20 cellular contexts compared by ENCODE assay signal in the genomic region with DNA sequence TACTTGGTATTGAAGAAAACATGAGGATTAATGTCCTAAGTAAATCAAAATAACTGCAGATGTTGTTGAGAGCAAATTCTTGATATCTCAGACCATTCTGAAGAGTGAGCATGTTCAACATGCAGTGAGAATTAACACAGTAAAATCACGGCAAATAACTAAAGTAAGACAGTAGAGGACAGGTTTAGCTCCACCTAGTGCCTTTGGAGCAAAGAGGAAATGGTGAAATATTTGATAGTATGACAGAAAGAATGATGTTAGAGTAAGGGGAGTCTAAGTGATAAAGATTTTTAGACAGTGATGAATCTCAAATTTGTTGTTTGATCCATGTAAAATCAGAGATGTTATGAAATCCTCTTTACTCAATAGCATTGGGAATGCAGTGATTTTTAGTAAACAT.
DNase-seq lines count a peak whose midpoint lies in the region; ATAC-seq and TF ChIP-seq lines count a peak whose summit lies in the region.
"Had no signal": no experiment of that assay in that cellular context is flagged by ENCODE, and none has a peak within 500 bp of the region (broad histone marks: within the 10 kb centered on the region; RNA-seq: fewer than 3 reads in every experiment).

No MANE protein-coding gene starts in this region.

- H3K79me2 ChIP-seq in DOHH2 (ENCODE audit: control insufficient read depth, low read length) = no peaks in the 10 kb centered on the region

- H3K9me2 ChIP-seq in DOHH2 (replicated peaks; ENCODE audit: control insufficient read depth, low read length) = no peaks in the 10 kb centered on the region

- ATAC-seq in left lobe of liver (peak; percentile 85), natural killer cell (no peak)
- ATAC-seq: GM12878, Panc1 had no signal

- peaks cover 12% of the 10 kb centered on the region for H3K36me3 Mint-ChIP-seq in natural killer cell
- no peaks in the 10 kb centered on the region for H3K36me3 Mint-ChIP-seq in glutamatergic neuron (ENCODE audit: unreplicated experiment)

- no peak overlapping the region for H3K4me3 ChIP-seq in DOHH2 (ENCODE audit: low read length)
- H3K4me3 ChIP-seq: GM12878, GM23248 had no signal

- intact Hi-C loops in natural killer cell (cut with micrococcal nuclease) = no loop called here

- H3K9me3 Mint-ChIP-seq in natural killer cell (peaks cover 5 to 12% of the 10 kb centered on the region in 2 donors), glutamatergic neuron (ENCODE audit: unreplicated experiment) (peaks cover 4% of the 10 kb centered on the region)

- no peaks in the 10 kb centered on the region for H4K20me1 ChIP-seq in DOHH2 (ENCODE audit: control insufficient read depth, insufficient read depth, low read depth, low read length)

- no peaks in the 10 kb centered on the region for H3K27me3 Mint-ChIP-seq in natural killer cell (ENCODE audit: low read depth in 2 of 2)
- no peaks in the 10 kb centered on the region for H3K27me3 Mint-ChIP-seq in glutamatergic neuron (ENCODE audit: unreplicated experiment)
- H3K27me3 Mint-ChIP-seq: B cell; CD4-positive, alpha-beta T cell had no signal

- no peak overlapping the region for H3K27ac Mint-ChIP-seq in natural killer cell
- no peak overlapping the region for H3K27ac Mint-ChIP-seq in glutamatergic neuron (ENCODE audit: unreplicated experiment)
- H3K27ac Mint-ChIP-seq: B cell; CD4-positive, alpha-beta T cell had no signal

- H3K27me3 ChIP-seq in DOHH2 (ENCODE audit: control insufficient read depth, low read length) = no peaks in the 10 kb centered on the region

- no peaks in the 10 kb centered on the region for H3K4me1 Mint-ChIP-seq in natural killer cell
- H3K4me1 Mint-ChIP-seq in glutamatergic neuron (ENCODE audit: low read depth, unreplicated experiment) = no peaks in the 10 kb centered on the region
- H3K4me1 Mint-ChIP-seq: B cell had no signal

- H3K4me2 ChIP-seq in DOHH2 (ENCODE audit: low read length) = no peak overlapping the region

- no peak overlapping the region for H3K4me3 Mint-ChIP-seq in natural killer cell
- H3K4me3 Mint-ChIP-seq in glutamatergic neuron (ENCODE audit: unreplicated experiment) = no peak overlapping the region
- H3K4me3 Mint-ChIP-seq: B cell; CD4-positive, alpha-beta T cell had no signal

- H3K4me1 ChIP-seq in DOHH2 (ENCODE audit: control insufficient read depth, low read length) = peaks cover 8% of the 10 kb centered on the region; the same call in 1 of the 2 replicates

- H3K36me3 ChIP-seq in DOHH2 (ENCODE audit: control insufficient read depth, low read length) = no peaks in the 10 kb centered on the region

- DNase-seq in OCI-M1 (lab: John Stamatoyannopoulos, UW) (peak; percentile 17), left lobe of liver (ENCODE audit: low spot score) (no peak), natural killer cell (no peak), glutamatergic neuron (no peak)
- DNase-seq in stimulated activated CD8-positive, alpha-beta memory T cell treated with anti-CD3 and anti-CD28 coated beads, Interleukin-4, amount 100 ng/mL, for 48 hours = no peak
- DNase-seq: Calu3; CD4-positive, alpha-beta T cell; GM23248; KG1; NCI-H187 treated with DMSO at 0.1 percent for 48 hours; NCI-H345; NCI-H526 treated with DMSO at 0.1 percent for 48 hours; NK-92 treated with Interleukin-12 subunit alpha and Interleukin-12 subunit beta, amount 100 ng/mL, for 24 hours; SHP77; T-helper 2 cell had no signal

- no peaks in the 10 kb centered on the region for H3F3A ChIP-seq in DOHH2 (ENCODE audit: control insufficient read depth, insufficient read depth)

- peak; percentile 47 for TF ChIP-seq CTCF in DOHH2 (IDR thresholded peaks at IDR 0.05; ENCODE audit: low read depth, low read length, poor library complexity, severe bottlenecking)
- peak; percentile 59 for TF ChIP-seq CTCF in LNCAP (IDR thresholded peaks at IDR 0.05)
- TF ChIP-seq CTCF in natural killer cell (IDR thresholded peaks at IDR 0.05) = no peak
- TF ChIP-seq CTCF in glutamatergic neuron (IDR thresholded peaks at IDR 0.05; ENCODE audit: partially characterized antibody, unreplicated experiment) = no peak

- no peak overlapping the region for H3K27ac ChIP-seq in DOHH2 (ENCODE audit: low read depth, low read length)
- H3K27ac ChIP-seq: GM23248 had no signal

- no peaks in the 10 kb centered on the region for H3K9me3 ChIP-seq in DOHH2 (ENCODE audit: control insufficient read depth, insufficient read depth, low read length)

Comparison
In these comparisons a context has a peak if more than half of its experiments do, and no peak if none do; other contexts are left out.
1. CTCF ChIP-seq: peak in DOHH2 (single experiment) and LNCAP (single experiment); none in natural killer cell (single experiment) and glutamatergic neuron (single experiment).